Comparison of ENCODE assay signal across 8 cellular contexts in genomic region chr12:131948713-131949430, GRCh38. TPM values are rescaled to one million over a fixed set of nuclear protein-coding genes. Genes with fewer than 3 reads are reported as not detected.
DNase-seq lines count a peak whose midpoint lies in the region; ATAC-seq and TF ChIP-seq lines count a peak whose summit lies in the region.
"Not testable (repeated sequence)": the region's sequence is repeated elsewhere in the genome, so short reads cannot be mapped to it uniquely, and the experiment has no call there.

No MANE protein-coding gene starts in this region.

- H3K4me3 ChIP-seq in GM12864 (ENCODE audit: low read depth, low read length) (peak overlapping the region; percentile 67), breast epithelium (peak overlapping the region; percentile 81 to 98 (median 92)), fibroblast of villous mesenchyme (ENCODE audit: low read depth, low read length) (peak overlapping the region; percentile 62), mesenchymal stem cell (ENCODE audit: insufficient read depth in 1 of 2, low read depth in 1 of 2, low read length in 2 of 2) (peak overlapping the region; percentile 80 to 97)
- not testable (repeated sequence) for H3K4me3 ChIP-seq in urinary bladder (ENCODE audit: low read depth, low read length)

- ATAC-seq in sciatic nerve, result peak; percentile 12

- peak overlapping the region; percentile 85 for H3K9ac ChIP-seq in mesenchymal stem cell (ENCODE audit: low read length)

- H3K27me3 ChIP-seq in breast epithelium; mesenchymal stem cell (ENCODE audit: control insufficient read depth in 1 of 2, insufficient read depth in 1 of 2, low read length in 2 of 2): not testable (repeated sequence)

- H2BK15ac ChIP-seq in mesenchymal stem cell (ENCODE audit: low read depth, poor library complexity, severe bottlenecking), result peak overlapping the region; percentile 44

- H3K27me3 Mint-ChIP-seq in activated CD4-positive, alpha-beta memory T cell treated with anti-CD3 and anti-CD28 coated beads for 36 hours, result not testable (repeated sequence)

- peak overlapping the region; percentile 59 for H3K4me2 ChIP-seq in mesenchymal stem cell (ENCODE audit: low read length, poor library complexity, severe bottlenecking)

- POLR2A ChIA-PET in activated CD4-positive, alpha-beta memory T cell treated with anti-CD3 and anti-CD28 coated beads for 36 hours (lab: Charles Lee), result interaction anchor here (1.6 kb wide), 1 partner anchor 21 kb away, joined by 4 read pairs; no protein-coding TSS in a partner anchor

- H2BK5ac ChIP-seq in mesenchymal stem cell (ENCODE audit: low read depth, low read length, poor library complexity, severe bottlenecking), result not testable (repeated sequence)

- 85% methylated on average over 23 of the region's 23 CpGs for WGBS in mesenchymal stem cell
- WGBS in urinary bladder, result 36% methylated on average over 23 of the region's 23 CpGs

- not testable (repeated sequence) for H4K91ac ChIP-seq in mesenchymal stem cell (ENCODE audit: low read length)

- H3K4me3 Mint-ChIP-seq in activated CD4-positive, alpha-beta memory T cell treated with anti-CD3 and anti-CD28 coated beads for 36 hours, result peak overlapping the region; percentile 77

- peak overlapping the region; percentile 82 for H3K27ac Mint-ChIP-seq in activated CD4-positive, alpha-beta memory T cell treated with anti-CD3 and anti-CD28 coated beads for 36 hours

- CTCF ChIA-PET in activated CD4-positive, alpha-beta memory T cell treated with anti-CD3 and anti-CD28 coated beads for 36 hours (lab: Charles Lee), result interaction anchor here (0.7 kb wide), 1 partner anchor 144 kb away, joined by 3 read pairs; no protein-coding TSS in a partner anchor

- not testable (repeated sequence) for H2BK120ac ChIP-seq in mesenchymal stem cell (ENCODE audit: low read depth, low read length)

- intact Hi-C loops in activated CD4-positive, alpha-beta memory T cell treated with anti-CD3 and anti-CD28 coated beads for 36 hours (cut with micrococcal nuclease), result loop anchor here (1.0 to 10.0 kb wide), 4 partner anchors 20 to 538 kb away; partner anchors contain the start of gene PUS1
- intact Hi-C loops in breast epithelium (cut with DNase I; ENCODE audit: low total_unique reads); sciatic nerve (cut with DNase I): not testable (repeated sequence)

- H3K23ac ChIP-seq in mesenchymal stem cell (ENCODE audit: low read length in 2 of 2), result not testable (repeated sequence)

- not testable (repeated sequence) for H3K9me3 ChIP-seq in breast epithelium; mesenchymal stem cell (ENCODE audit: control insufficient read depth, low read length)

- not testable (repeated sequence) for TF ChIP-seq POLR2A in breast epithelium (IDR thresholded peaks at IDR 0.05)

- H3K9me3 Mint-ChIP-seq in activated CD4-positive, alpha-beta memory T cell treated with anti-CD3 and anti-CD28 coated beads for 36 hours, result not testable (repeated sequence)

- H3K18ac ChIP-seq in mesenchymal stem cell (ENCODE audit: low read depth in 1 of 2, low read length in 2 of 2), result peak overlapping the region; percentile 40 to 93

- not testable (repeated sequence) for TF ChIP-seq CTCF in GM12864 (IDR thresholded peaks at IDR 0.05; ENCODE audit: low read depth, low read length, missing control alignments); breast epithelium (IDR thresholded peaks at IDR 0.05); fibroblast of villous mesenchyme (IDR thresholded peaks at IDR 0.05; ENCODE audit: insufficient read depth, low read depth, low read length)

- H2AFZ ChIP-seq in mesenchymal stem cell (ENCODE audit: low read depth, low read length), result peak overlapping the region; percentile 99

- not testable (repeated sequence) for H3K79me1 ChIP-seq in mesenchymal stem cell (replicated peaks; ENCODE audit: low read length, poor library complexity, severe bottlenecking)

- H3K36me3 ChIP-seq in breast epithelium; urinary bladder (ENCODE audit: insufficient read depth): not testable (repeated sequence)
- peaks cover 11 to 14% of the 10 kb centered on the region in 2 experiments for H3K36me3 ChIP-seq in mesenchymal stem cell (ENCODE audit: control insufficient read depth in 1 of 2, insufficient read depth in 2 of 2, low read depth in 1 of 2, low read length in 2 of 2)

- peaks cover 33% of the 10 kb centered on the region for H3K4me1 Mint-ChIP-seq in activated CD4-positive, alpha-beta memory T cell treated with anti-CD3 and anti-CD28 coated beads for 36 hours (ENCODE audit: low read depth)

- H2BK12ac ChIP-seq in mesenchymal stem cell (ENCODE audit: low read length in 2 of 2), result not testable (repeated sequence)

- H4K8ac ChIP-seq in mesenchymal stem cell (ENCODE audit: low read length), result peak overlapping the region; percentile 47

- H3K36me3 Mint-ChIP-seq in activated CD4-positive, alpha-beta memory T cell treated with anti-CD3 and anti-CD28 coated beads for 36 hours, result not testable (repeated sequence)

- H3K27ac ChIP-seq in breast epithelium, result peak overlapping the region; percentile 82 to 83
- peak overlapping the region; percentile 39 for H3K27ac ChIP-seq in mesenchymal stem cell (ENCODE audit: low read length, poor library complexity, severe bottlenecking)
- peak overlapping the region; percentile 59 for H3K27ac ChIP-seq in urinary bladder (ENCODE audit: low read depth)

- H3K14ac ChIP-seq in mesenchymal stem cell (ENCODE audit: low read length in 2 of 2), result not testable (repeated sequence)

- H3K4ac ChIP-seq in mesenchymal stem cell (ENCODE audit: low read depth in 1 of 2, low read length in 2 of 2), result peak overlapping the region in 1 of 2 experiments; percentile 54

- H3K4me1 ChIP-seq in breast epithelium; urinary bladder (ENCODE audit: insufficient read depth): not testable (repeated sequence)
- H3K4me1 ChIP-seq in mesenchymal stem cell (ENCODE audit: control insufficient read depth, insufficient read depth, low read depth, low read length), result peaks cover 15% of the 10 kb centered on the region

- not testable (repeated sequence) for DNase-seq in GM12864 (ENCODE audit: low read depth); activated CD4-positive, alpha-beta memory T cell treated with anti-CD3 and anti-CD28 coated beads for 36 hours; breast epithelium (ENCODE audit: low spot score in 2 of 2); fibroblast of villous mesenchyme (ENCODE audit: low read depth); mesenchymal stem cell; sciatic nerve (ENCODE audit: low spot score)
- peak; percentile 44 for DNase-seq in NCI-H69 (lab: John Stamatoyannopoulos, UW)

- H2AK5ac ChIP-seq in mesenchymal stem cell (ENCODE audit: low read length, severe bottlenecking), result not testable (repeated sequence)

RNA-seq across cellular contexts. Expression of gene EP400, which starts 0.9 kb away (rescaled TPM):
- total RNA-seq in activated CD4-positive, alpha-beta memory T cell treated with anti-CD3 and anti-CD28 coated beads for 36 hours, result 10 to 100 TPM; 39.9 to 45.5 TPM
- total RNA-seq in breast epithelium (10 to 100 TPM; 20.3 to 27.2 (median 24.4) TPM), fibroblast of villous mesenchyme (13.0 and 13.2 TPM in 2 replicates), sciatic nerve (56.9 TPM), urinary bladder (20.1 TPM)
- 12.8 TPM for polyA plus RNA-seq in mesenchymal stem cell (2013, experiment 1 of 2)
- polyA plus RNA-seq in mesenchymal stem cell (2013, experiment 2 of 2), result 11.6 TPM
- polyA plus RNA-seq in urinary bladder, result 17.9 TPM

RNA-seq across cellular contexts. Expression of gene PUS1, which starts 19.8 kb away (rescaled TPM):
- total RNA-seq in activated CD4-positive, alpha-beta memory T cell treated with anti-CD3 and anti-CD28 coated beads for 36 hours, result 10 to 100 TPM; 48.6 to 53.9 TPM
- total RNA-seq in breast epithelium, result 10 to 100 TPM in 2 of 3 donors, 1 to 10 TPM in 1; 8.8 to 31.5 (median 20.9) TPM
- total RNA-seq in fibroblast of villous mesenchyme, result 10.0 and 13.0 TPM in 2 replicates
- polyA plus RNA-seq in mesenchymal stem cell (2013, experiment 1 of 2), result 10.5 TPM
- 10.3 TPM for polyA plus RNA-seq in mesenchymal stem cell (2013, experiment 2 of 2)
- 16.3 TPM for total RNA-seq in sciatic nerve
- total RNA-seq in urinary bladder, result 6.5 TPM
- polyA plus RNA-seq in urinary bladder, result 22.2 TPM

RNA-seq across cellular contexts. Expression of gene ULK1, which starts 54.5 kb away (rescaled TPM):
- total RNA-seq in activated CD4-positive, alpha-beta memory T cell treated with anti-CD3 and anti-CD28 coated beads for 36 hours, result 10 to 100 TPM; 13.8 to 17.8 TPM
- total RNA-seq in breast epithelium (10 to 100 TPM; 14.8 to 18.6 (median 17.0) TPM), fibroblast of villous mesenchyme (9.3 and 11.7 TPM in 2 replicates), sciatic nerve (40.6 TPM), urinary bladder (10.9 TPM)
- polyA plus RNA-seq in mesenchymal stem cell (2013, experiment 1 of 2), result 18.5 TPM
- polyA plus RNA-seq in mesenchymal stem cell (2013, experiment 2 of 2), result 17.7 TPM
- polyA plus RNA-seq in urinary bladder, result 34.4 TPM
